Comparison of ENCODE assay signal across 17 cellular contexts in the genomic region with DNA sequence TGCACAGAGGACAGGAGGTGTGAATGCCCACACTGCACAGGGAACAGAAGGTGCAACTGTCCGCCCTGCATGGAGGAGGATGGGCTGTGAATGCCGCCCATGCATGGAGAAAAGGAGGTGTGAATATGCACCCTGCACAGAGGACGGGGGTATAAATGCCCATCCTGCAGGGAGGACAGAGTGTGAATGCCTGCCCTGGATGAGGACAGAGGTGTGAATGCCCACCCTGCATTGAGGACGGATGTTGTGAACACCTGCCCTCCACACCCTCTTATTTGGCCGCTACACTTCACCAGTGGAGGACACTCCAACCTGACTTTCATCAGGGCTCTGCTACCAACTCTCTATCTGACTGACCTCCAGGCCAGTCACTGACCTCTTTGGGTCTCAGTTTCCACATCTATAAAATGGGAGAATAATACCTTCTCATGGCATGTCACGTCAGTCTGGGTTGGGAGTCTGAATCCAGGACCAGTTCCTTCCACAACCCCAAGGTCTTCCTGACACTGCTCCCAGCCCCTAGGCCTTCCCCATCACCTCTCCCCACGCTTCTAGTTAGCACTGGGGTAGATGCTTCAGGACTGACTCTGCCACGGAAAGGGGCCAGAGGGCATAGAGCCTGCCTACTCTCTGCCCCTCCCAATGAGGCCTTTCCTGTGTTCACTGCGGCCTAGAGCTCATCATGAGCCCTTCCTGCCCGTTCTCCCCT. TPM values are rescaled to one million over a fixed set of nuclear protein-coding genes. Genes with fewer than 3 reads are reported as not detected.
DNase-seq lines count a peak whose midpoint lies in the region; ATAC-seq and TF ChIP-seq lines count a peak whose summit lies in the region.
"Had no signal": no experiment of that assay in that cellular context is flagged by ENCODE, and none has a peak within 500 bp of the region (broad histone marks: within the 10 kb centered on the region; RNA-seq: fewer than 3 reads in every experiment).

No MANE protein-coding gene starts in this region.

- WGBS in testis, 2 donors = 85 to 88% methylated on average over 10 of the region's 10 CpGs

- CTCF ChIA-PET in activated CD4-positive, alpha-beta T cell treated with anti-CD3 and anti-CD28 coated beads, Interleukin-2, amount 10 ng/mL, durations not matched to agents 7 days and 5 days (lab: Charles Lee) = no interaction called here
- CTCF ChIA-PET in A673 (lab: Charles Lee) = no interaction called here

- no peaks in the 10 kb centered on the region for H3K9me3 Mint-ChIP-seq in activated CD4-positive, alpha-beta T cell treated with anti-CD3 and anti-CD28 coated beads, Interleukin-2, amount 10 ng/mL, durations not matched to agents 7 days and 5 days
- no peaks in the 10 kb centered on the region for H3K9me3 Mint-ChIP-seq in activated naive CD4-positive, alpha-beta T cell treated with anti-CD3 and anti-CD28 coated beads, Interleukin-2, amount 50 U/mL, for 72 hours
- H3K9me3 Mint-ChIP-seq in memory B cell = no peaks in the 10 kb centered on the region

- peaks cover 23% of the 10 kb centered on the region for H3K36me3 Mint-ChIP-seq in activated CD4-positive, alpha-beta T cell treated with anti-CD3 and anti-CD28 coated beads, Interleukin-2, amount 10 ng/mL, durations not matched to agents 7 days and 5 days (ENCODE audit: low read depth)
- peaks cover 7 to 8% of the 10 kb centered on the region in 2 donors for H3K36me3 Mint-ChIP-seq in activated naive CD4-positive, alpha-beta T cell treated with anti-CD3 and anti-CD28 coated beads, Interleukin-2, amount 50 U/mL, for 72 hours
- H3K36me3 Mint-ChIP-seq in memory B cell = peaks cover 7% of the 10 kb centered on the region

- no peak for TF ChIP-seq CTCF in testis (IDR thresholded peaks at IDR 0.05)
- TF ChIP-seq CTCF in A673 (conservative IDR thresholded peaks at IDR 0.05; ENCODE audit: low read depth, low read length) = no peak

- H3K4me1 ChIP-seq in testis = peaks cover 54% of the 10 kb centered on the region
- peaks cover 41% of the 10 kb centered on the region for H3K4me1 ChIP-seq in A673 (ENCODE audit: insufficient read depth, low read length, poor library complexity, severe bottlenecking)

- H3K4me3 Mint-ChIP-seq in activated CD4-positive, alpha-beta T cell treated with anti-CD3 and anti-CD28 coated beads, Interleukin-2, amount 10 ng/mL, durations not matched to agents 7 days and 5 days = no peak overlapping the region
- H3K4me3 Mint-ChIP-seq in memory B cell = peak overlapping the region; percentile 77

- DNase-seq in activated CD4-positive, alpha-beta T cell treated with anti-CD3 and anti-CD28 coated beads, Interleukin-2, amount 10 ng/mL, durations not matched to agents 7 days and 5 days = no peak
- DNase-seq in activated CD4-positive, alpha-beta T cell treated with anti-CD3 and anti-CD28 coated beads for 4 hours = no peak
- no peak for DNase-seq in activated naive CD4-positive, alpha-beta T cell treated with anti-CD3 and anti-CD28 coated beads, Interleukin-2, amount 50 U/mL, for 72 hours (ENCODE audit: low spot score in 2 of 2)
- DNase-seq in memory B cell (ENCODE audit: low spot score in 2 of 2) = no peak
- DNase-seq in testis = no peak
- no peak for DNase-seq in anterior cingulate cortex (lab: John Stamatoyannopoulos, UW)
- no peak for DNase-seq in A673 (ENCODE audit: low spot score)
- DNase-seq: EL, foreskin melanocyte, NCI-H524 treated with DMSO at 0.1 percent for 48 hours had no signal

- H3K9me3 ChIP-seq in testis (no peaks in the 10 kb centered on the region), A673 (ENCODE audit: low read depth, low read length, poor library complexity, severe bottlenecking) (no peaks in the 10 kb centered on the region)

- H3K36me3 ChIP-seq in testis (ENCODE audit: low read depth, missing control alignments) = no peaks in the 10 kb centered on the region
- H3K36me3 ChIP-seq in A673 (ENCODE audit: insufficient read depth, low read length, poor library complexity, severe bottlenecking) = peaks cover 45% of the 10 kb centered on the region

- H3K27ac ChIP-seq in testis (peak overlapping the region; percentile 94 to 95), A673 (ENCODE audit: low read depth, low read length, poor library complexity, severe bottlenecking) (no peak overlapping the region)
- H3K27ac ChIP-seq: cardiac muscle cell had no signal

- H3K4me3 ChIP-seq in testis (no peak overlapping the region), A673 (ENCODE audit: low read depth, low read length, poor library complexity, severe bottlenecking) (no peak overlapping the region)
- H3K4me3 ChIP-seq: cardiac muscle cell had no signal

- peak overlapping the region; percentile 16 for H3K27ac Mint-ChIP-seq in activated CD4-positive, alpha-beta T cell treated with anti-CD3 and anti-CD28 coated beads, Interleukin-2, amount 10 ng/mL, durations not matched to agents 7 days and 5 days
- H3K27ac Mint-ChIP-seq in activated naive CD4-positive, alpha-beta T cell treated with anti-CD3 and anti-CD28 coated beads, Interleukin-2, amount 50 U/mL, for 72 hours = peak overlapping the region; percentile 89 to 92
- H3K27ac Mint-ChIP-seq in memory B cell = peak overlapping the region; percentile 88

- no peaks in the 10 kb centered on the region for H3K27me3 ChIP-seq in testis
- H3K27me3 ChIP-seq in A673 (replicated peaks; ENCODE audit: insufficient read depth, low read depth, low read length, poor library complexity) = no peaks in the 10 kb centered on the region
- H3K27me3 ChIP-seq: cardiac muscle cell had no signal

- peaks cover 48% of the 10 kb centered on the region for H3K4me1 Mint-ChIP-seq in activated CD4-positive, alpha-beta T cell treated with anti-CD3 and anti-CD28 coated beads, Interleukin-2, amount 10 ng/mL, durations not matched to agents 7 days and 5 days
- H3K4me1 Mint-ChIP-seq in memory B cell = peaks cover 56% of the 10 kb centered on the region

- POLR2A ChIA-PET in activated CD4-positive, alpha-beta T cell treated with anti-CD3 and anti-CD28 coated beads, Interleukin-2, amount 10 ng/mL, durations not matched to agents 7 days and 5 days (lab: Charles Lee) = interaction anchor here (0.6 kb wide), 1 partner anchor 17 kb away, joined by 13 read pairs; no protein-coding TSS in a partner anchor
- POLR2A ChIA-PET in A673 (lab: Charles Lee; ENCODE audit: low non-redundant PET) = no interaction called here

- intact Hi-C loops in testis (cut with DNase I; ENCODE audit: low total_unique reads) = no loop called here
- intact Hi-C loops in A673 (cut with micrococcal nuclease; ENCODE audit: unreplicated experiment) = loop anchor here (5.0 kb wide), 1 partner anchor 145 kb away; no protein-coding TSS in a partner anchor

- no peaks in the 10 kb centered on the region for H3K27me3 Mint-ChIP-seq in activated CD4-positive, alpha-beta T cell treated with anti-CD3 and anti-CD28 coated beads, Interleukin-2, amount 10 ng/mL, durations not matched to agents 7 days and 5 days
- no peaks in the 10 kb centered on the region for H3K27me3 Mint-ChIP-seq in memory B cell

- no peak for ATAC-seq in activated naive CD4-positive, alpha-beta T cell treated with anti-CD3 and anti-CD28 coated beads, Interleukin-2, amount 50 U/mL, for 72 hours
- ATAC-seq in memory B cell (ENCODE audit: low read depth) = no peak
- no peak for ATAC-seq in GM19023 (IDR thresholded peaks at IDR 0.05; ENCODE audit: unreplicated experiment)
- ATAC-seq: sciatic nerve had no signal

- BruUV-seq in A673 (replicated peaks; lab: Mats Ljungman, UMichigan) = no TSS peak

- no peak for TF ChIP-seq POLR2A in testis (IDR thresholded peaks at IDR 0.05)

RNA-seq across cellular contexts. Expression of gene ZBTB17, which starts 28.4 kb away (rescaled TPM):
- total RNA-seq in activated CD4-positive, alpha-beta T cell treated with anti-CD3 and anti-CD28 coated beads, Interleukin-2, amount 10 ng/mL, durations not matched to agents 7 days and 5 days = 10 to 100 TPM; 34.8 to 38.8 TPM
- total RNA-seq in activated naive CD4-positive, alpha-beta T cell treated with anti-CD3 and anti-CD28 coated beads, Interleukin-2, amount 50 U/mL, for 72 hours = 10 to 100 TPM; 44.7 to 54.9 TPM
- total RNA-seq in testis = 10 to 100 TPM; 60.2 to 65.8 TPM
- polyA plus RNA-seq in testis (ENCODE audit: insufficient read depth, low read depth, low replicate concordance) = 53.6 TPM
- 50.1 and 50.3 TPM in 2 replicates for total RNA-seq in A673 (2021)

RNA-seq across cellular contexts. Expression of gene SRARP, which starts 56.5 kb away (rescaled TPM):
- not detected for total RNA-seq in activated CD4-positive, alpha-beta T cell treated with anti-CD3 and anti-CD28 coated beads, Interleukin-2, amount 10 ng/mL, durations not matched to agents 7 days and 5 days
- not detected for total RNA-seq in activated naive CD4-positive, alpha-beta T cell treated with anti-CD3 and anti-CD28 coated beads, Interleukin-2, amount 50 U/mL, for 72 hours
- total RNA-seq in testis (under 1 TPM in 1 of 2 donors, not detected in 1; 0.16 TPM), A673 (2021) (not detected in 2 replicates)
- not detected for polyA plus RNA-seq in testis (ENCODE audit: insufficient read depth, low read depth, low replicate concordance)
- total RNA-seq: activated CD8-positive, alpha-beta memory T cell treated with anti-CD3 and anti-CD28 coated beads for 36 hours; H4; lower leg skin; SK-MEL-5 had no signal
- polyA plus RNA-seq: cardiac muscle cell had no signal

Comparison
In these comparisons a context has a peak if more than half of its experiments do, and no peak if none do; other contexts are left out.
1. H3K27ac Mint-ChIP-seq: peak in every context shown above with its lines; median percentile 90 in activated naive CD4-positive, alpha-beta T cell treated with anti-CD3 and anti-CD28 coated beads, Interleukin-2, amount 50 U/mL, for 72 hours; 88 in memory B cell; 16 in activated CD4-positive, alpha-beta T cell treated with anti-CD3 and anti-CD28 coated beads, Interleukin-2, amount 10 ng/mL, durations not matched to agents 7 days and 5 days.